Comparison of ENCODE assay signal across 8 cellular contexts in the genomic region with DNA sequence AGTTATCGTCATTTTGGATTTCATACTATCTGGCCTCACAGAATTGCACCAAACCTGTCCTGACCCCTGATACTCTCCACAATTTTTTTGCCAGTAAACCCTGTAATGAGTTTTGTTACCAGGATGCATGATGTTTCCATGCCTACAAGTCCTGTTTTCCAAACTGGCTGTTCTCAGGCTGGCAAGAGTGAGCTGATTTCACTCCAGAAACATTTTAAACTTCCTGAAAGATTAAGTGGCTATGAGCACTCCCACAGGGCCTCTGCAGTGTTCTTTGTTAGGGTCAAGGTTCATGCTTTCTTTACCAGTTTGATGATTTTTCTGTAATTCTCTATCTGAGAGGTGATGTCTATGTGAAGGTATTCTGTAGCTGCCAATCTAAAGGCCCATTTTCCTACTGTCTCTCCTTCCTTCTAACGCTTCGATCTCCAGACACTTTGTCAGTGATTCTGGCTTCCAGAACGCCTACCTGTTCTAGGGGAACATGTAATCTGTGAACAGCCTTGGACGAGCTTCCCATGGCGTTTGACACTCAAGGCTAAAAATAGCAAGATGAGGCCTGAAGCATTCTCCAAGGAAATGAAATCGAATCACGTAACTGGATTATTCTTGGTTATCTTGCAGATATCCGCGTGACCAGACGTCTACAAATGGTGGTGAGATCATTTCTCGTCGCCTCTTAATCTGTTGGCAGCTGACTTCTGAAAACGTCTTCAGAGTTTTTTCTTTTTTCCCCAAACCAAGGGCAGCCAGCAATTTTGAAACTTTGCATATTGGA. TPM values are rescaled to one million over a fixed set of nuclear protein-coding genes. Genes with fewer than 3 reads are reported as not detected.
DNase-seq lines count a peak whose midpoint lies in the region; ATAC-seq and TF ChIP-seq lines count a peak whose summit lies in the region.

No MANE protein-coding gene starts in this region.

- H3K27me3 Mint-ChIP-seq in activated T-cell treated with anti-CD3 and anti-CD28 coated beads, Interleukin-2, amount 50 U/mL, for 24 hours = peaks cover 26% of the 10 kb centered on the region

- no peak overlapping the region for H3K27ac Mint-ChIP-seq in activated T-cell treated with anti-CD3 and anti-CD28 coated beads, Interleukin-2, amount 50 U/mL, for 24 hours

- peak; percentile 46 for DNase-seq in ELF-1 (ENCODE audit: low read depth, low spot score)
- DNase-seq in cardiac fibroblast (ENCODE audit: low read depth in 2 of 2) = peak; percentile 90 to 98
- peak; percentile 59 for DNase-seq in islet precursor cell
- no peak for DNase-seq in sciatic nerve (ENCODE audit: low spot score)
- no peak for DNase-seq in NCI-H69 (lab: John Stamatoyannopoulos, UW)
- DNase-seq in ACHN = no peak
- no peak for DNase-seq in activated T-cell treated with anti-CD3 and anti-CD28 coated beads, Interleukin-2, amount 50 U/mL, for 24 hours

- H3K36me3 Mint-ChIP-seq in activated T-cell treated with anti-CD3 and anti-CD28 coated beads, Interleukin-2, amount 50 U/mL, for 24 hours (ENCODE audit: low read depth) = no peaks in the 10 kb centered on the region

- H3K4me1 Mint-ChIP-seq in activated T-cell treated with anti-CD3 and anti-CD28 coated beads, Interleukin-2, amount 50 U/mL, for 24 hours (ENCODE audit: low read depth) = no peaks in the 10 kb centered on the region

- no peak overlapping the region for H3K4me3 ChIP-seq in cardiac fibroblast (replicated peaks in 1 of 2; ENCODE audit: low read depth in 2 of 2, low read length in 2 of 2)

- H3K4me3 Mint-ChIP-seq in activated T-cell treated with anti-CD3 and anti-CD28 coated beads, Interleukin-2, amount 50 U/mL, for 24 hours = no peak overlapping the region

- ATAC-seq in sciatic nerve = peak; percentile 72
- ATAC-seq in HG03457 (IDR thresholded peaks at IDR 0.05; ENCODE audit: unreplicated experiment) = no peak

- H3K9me3 Mint-ChIP-seq in activated T-cell treated with anti-CD3 and anti-CD28 coated beads, Interleukin-2, amount 50 U/mL, for 24 hours = no peaks in the 10 kb centered on the region

- in situ Hi-C loops in ACHN (cut with HindIII; ENCODE audit: low pct_ligation_motif_present, low pct_unique_long_range_greater_than_20kb, low sequenced_read_pairs) = no loop called here

- TF ChIP-seq CTCF in cardiac fibroblast (IDR thresholded peaks at IDR 0.05; ENCODE audit: low read depth, low read length) = no peak

- intact Hi-C loops in sciatic nerve (cut with DNase I) = no loop called here

RNA-seq across cellular contexts. Expression of a gene that starts 31.9 kb away (rescaled TPM):
- 9.8 TPM for total RNA-seq in sciatic nerve

Comparison
In these comparisons a context has a peak if more than half of its experiments do, and no peak if none do; other contexts are left out.
1. DNase-seq: peak in ELF-1 (single experiment), cardiac fibroblast (2 of 2) and islet precursor cell (single experiment); none in sciatic nerve (single experiment), NCI-H69 (single experiment), ACHN (single experiment) and activated T-cell treated with anti-CD3 and anti-CD28 coated beads, Interleukin-2, amount 50 U/mL, for 24 hours (single experiment).